9 cellular contexts compared by ENCODE assay signal in genomic region chr1:58848818-58849411, GRCh38.
DNase-seq lines count a peak whose midpoint lies in the region; ATAC-seq and TF ChIP-seq lines count a peak whose summit lies in the region.
"Had no signal": no experiment of that assay in that cellular context is flagged by ENCODE, and none has a peak within 500 bp of the region (broad histone marks: within the 10 kb centered on the region; RNA-seq: fewer than 3 reads in every experiment).

No MANE protein-coding gene starts in this region.

- POLR2A ChIA-PET in AG04450 (lab: Yijun Ruan, JAX) = interaction anchor here (0.6 to 2.2 kb wide), 5 partner anchors 11 to 830 kb away, joined by 3 to 11 read pairs (median 6); partner anchors contain the start of gene JUN

- H3K36me3 Mint-ChIP-seq in stimulated activated memory B cell treated with anti-CD40 and anti-IgM and Interleukin-4, amounts not matched to agents 10 μg/mL and 1 μg/mL and 100 μg/mL, for 72 hours = no peaks in the 10 kb centered on the region

- H3K9me3 ChIP-seq in AG04450 (ENCODE audit: control insufficient read depth, insufficient read depth, low read length) = no peaks in the 10 kb centered on the region

- H3K4me3 Mint-ChIP-seq in stimulated activated memory B cell treated with anti-CD40 and anti-IgM and Interleukin-4, amounts not matched to agents 10 μg/mL and 1 μg/mL and 100 μg/mL, for 72 hours = no peak overlapping the region

- no peak overlapping the region for H3K27ac Mint-ChIP-seq in stimulated activated memory B cell treated with anti-CD40 and anti-IgM and Interleukin-4, amounts not matched to agents 10 μg/mL and 1 μg/mL and 100 μg/mL, for 72 hours

- H3K27me3 Mint-ChIP-seq in stimulated activated memory B cell treated with anti-CD40 and anti-IgM and Interleukin-4, amounts not matched to agents 10 μg/mL and 1 μg/mL and 100 μg/mL, for 72 hours = no peaks in the 10 kb centered on the region

- H3K27me3 ChIP-seq in AG04450 (ENCODE audit: control insufficient read depth, insufficient read depth, low read length) = no peaks in the 10 kb centered on the region

- peak overlapping the region; percentile 78 for H3K27ac ChIP-seq in AG04450 (ENCODE audit: low read depth, low read length)

- H3K4me1 Mint-ChIP-seq in stimulated activated memory B cell treated with anti-CD40 and anti-IgM and Interleukin-4, amounts not matched to agents 10 μg/mL and 1 μg/mL and 100 μg/mL, for 72 hours = peaks cover 6% of the 10 kb centered on the region

- H3K9me3 Mint-ChIP-seq in stimulated activated memory B cell treated with anti-CD40 and anti-IgM and Interleukin-4, amounts not matched to agents 10 μg/mL and 1 μg/mL and 100 μg/mL, for 72 hours = no peaks in the 10 kb centered on the region

- CTCF ChIA-PET in AG04450 (lab: Charles Lee) = interaction anchor here (1.3 kb wide), 1 partner anchor 850 kb away, joined by 3 read pairs; no protein-coding TSS in a partner anchor

- ATAC-seq in stimulated activated memory B cell treated with anti-CD40 and anti-IgM and Interleukin-4, amounts not matched to agents 10 μg/mL and 1 μg/mL and 100 μg/mL, for 72 hours = no peak
- ATAC-seq in HG02642 (IDR thresholded peaks at IDR 0.05; ENCODE audit: poor library complexity, unreplicated experiment) (no peak), GM21529 (IDR thresholded peaks at IDR 0.05; ENCODE audit: unreplicated experiment) (no peak), HG03097 (IDR thresholded peaks at IDR 0.05; ENCODE audit: low FRiP score, unreplicated experiment) (no peak)
- ATAC-seq: GM12878 had no signal

- H3K4me3 ChIP-seq in AG04450 (ENCODE audit: low read depth, low read length) (peak overlapping the region; percentile 15), choroid plexus epithelial cell (ENCODE audit: low read depth, low read length) (no peak overlapping the region)
- H3K4me3 ChIP-seq: GM12878 had no signal

- peak; percentile 21; the same call in 1 of the 2 replicates for TF ChIP-seq CTCF in AG04450 (IDR thresholded peaks at IDR 0.05; ENCODE audit: low read depth, low read length)
- TF ChIP-seq CTCF in choroid plexus epithelial cell (conservative IDR thresholded peaks at IDR 0.05; ENCODE audit: low read depth, low read length) = peak; percentile 27

- DNase-seq in AG04450 (ENCODE audit: low read depth, low spot score) = peak; percentile 91
- DNase-seq in LHCN-M2 (ENCODE audit: low read depth) = peak; percentile 98
- DNase-seq in choroid plexus epithelial cell (ENCODE audit: low read depth) = peak; percentile 94
- peak; percentile 60 to 98 for DNase-seq in lung microvascular endothelial cell (ENCODE audit: low read depth in 2 of 2)
